ENCODE assay signal across 2 cellular contexts in the genomic region with DNA sequence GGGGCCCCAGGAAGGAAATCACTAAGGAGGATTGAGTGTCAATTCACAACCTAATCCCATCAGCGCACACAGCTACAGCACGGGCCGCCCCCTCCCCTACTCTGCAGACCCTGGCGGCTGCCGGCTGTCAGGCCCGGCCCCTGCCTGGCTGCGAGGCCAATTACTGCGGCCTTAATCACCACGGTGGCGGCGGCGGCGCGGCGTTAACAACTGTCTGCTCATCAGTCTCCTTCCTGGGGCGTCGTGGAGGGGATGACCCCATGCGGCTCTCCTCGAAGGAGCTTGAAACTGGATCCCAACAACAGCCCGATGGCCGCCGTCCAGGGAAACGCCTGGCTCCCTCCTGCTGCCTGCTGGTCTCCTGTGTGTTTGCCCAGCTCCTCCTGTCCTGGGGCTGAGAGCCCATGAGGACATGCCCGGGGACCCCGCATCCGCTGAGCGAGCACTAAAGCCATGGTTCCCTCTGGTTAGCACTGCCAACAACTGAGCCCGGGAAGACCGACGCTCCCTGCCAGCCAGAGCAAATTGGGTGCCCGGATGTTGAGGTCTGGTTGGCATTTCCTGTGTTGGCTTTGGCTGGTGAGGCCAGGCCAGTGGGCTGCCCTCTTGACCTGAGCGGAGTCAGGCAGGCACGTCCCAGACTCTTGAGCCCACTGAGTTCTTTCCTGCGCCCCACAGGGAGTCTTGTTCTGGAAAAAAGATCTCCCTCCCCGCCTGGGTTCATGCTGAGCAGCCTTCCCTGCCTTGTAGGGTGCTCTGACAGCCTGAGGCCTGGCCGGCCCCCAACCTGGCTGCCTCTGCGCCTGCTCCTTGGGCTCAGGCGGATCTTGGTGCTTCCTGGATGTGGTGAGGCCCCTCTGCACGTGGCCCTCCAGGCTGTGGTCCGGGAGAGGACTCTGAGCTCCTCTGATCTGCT.
TF ChIP-seq lines count a peak whose summit lies in the region.

No MANE protein-coding gene starts in this region.

TF ChIP-seq in IMR-90, 13 proteins besides CTCF, POLR2A, EP300 and RAD21:
- no peak for TF ChIP-seq MAZ (IDR thresholded peaks at IDR 0.05; ENCODE audit: borderline replicate concordance, low read depth, low read length)
- TF ChIP-seq, protein P1, sequence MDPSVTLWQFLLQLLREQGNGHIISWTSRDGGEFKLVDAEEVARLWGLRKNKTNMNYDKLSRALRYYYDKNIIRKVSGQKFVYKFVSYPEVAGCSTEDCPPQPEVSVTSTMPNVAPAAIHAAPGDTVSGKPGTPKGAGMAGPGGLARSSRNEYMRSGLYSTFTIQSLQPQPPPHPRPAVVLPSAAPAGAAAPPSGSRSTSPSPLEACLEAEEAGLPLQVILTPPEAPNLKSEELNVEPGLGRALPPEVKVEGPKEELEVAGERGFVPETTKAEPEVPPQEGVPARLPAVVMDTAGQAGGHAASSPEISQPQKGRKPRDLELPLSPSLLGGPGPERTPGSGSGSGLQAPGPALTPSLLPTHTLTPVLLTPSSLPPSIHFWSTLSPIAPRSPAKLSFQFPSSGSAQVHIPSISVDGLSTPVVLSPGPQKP (IDR thresholded peaks at IDR 0.05; ENCODE audit: borderline replicate concordance, low read depth, low read length) = no peak
- no peak for TF ChIP-seq MAFK (IDR thresholded peaks at IDR 0.05; ENCODE audit: low read depth, low read length)
- no peak for TF ChIP-seq CEBPB (IDR thresholded peaks at IDR 0.05; ENCODE audit: low read depth, low read length)
- no peak for TF ChIP-seq NFE2L2 (IDR thresholded peaks at IDR 0.05; ENCODE audit: low read depth, low read length)
- no peak for TF ChIP-seq RFX5 (IDR thresholded peaks at IDR 0.05; ENCODE audit: low read depth, low read length)
- TF ChIP-seq, protein P2, sequence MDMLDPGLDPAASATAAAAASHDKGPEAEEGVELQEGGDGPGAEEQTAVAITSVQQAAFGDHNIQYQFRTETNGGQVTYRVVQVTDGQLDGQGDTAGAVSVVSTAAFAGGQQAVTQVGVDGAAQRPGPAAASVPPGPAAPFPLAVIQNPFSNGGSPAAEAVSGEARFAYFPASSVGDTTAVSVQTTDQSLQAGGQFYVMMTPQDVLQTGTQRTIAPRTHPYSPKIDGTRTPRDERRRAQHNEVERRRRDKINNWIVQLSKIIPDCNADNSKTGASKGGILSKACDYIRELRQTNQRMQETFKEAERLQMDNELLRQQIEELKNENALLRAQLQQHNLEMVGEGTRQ (IDR thresholded peaks at IDR 0.05; ENCODE audit: low read depth, low read length) = no peak
- no peak for TF ChIP-seq CHD1 (IDR thresholded peaks at IDR 0.05; ENCODE audit: low read depth, low read length)
- TF ChIP-seq MXI1 (IDR thresholded peaks at IDR 0.05; ENCODE audit: borderline replicate concordance, low read depth, low read length) = no peak
- no peak for TF ChIP-seq SMC3 (IDR thresholded peaks at IDR 0.05; ENCODE audit: low read depth, low read length)
- TF ChIP-seq RCOR1 (IDR thresholded peaks at IDR 0.05; ENCODE audit: insufficient replicate concordance, low read length) = no peak

TF ChIP-seq in GM12891, 5 proteins besides CTCF, POLR2A, EP300 and RAD21:
- TF ChIP-seq POLR2AphosphoS5 (IDR thresholded peaks at IDR 0.05; ENCODE audit: low read depth, low read length) (no peak), PAX5 (IDR thresholded peaks at IDR 0.05; ENCODE audit: insufficient read depth, low read length, severe bottlenecking) (no peak), SPI1 (IDR thresholded peaks at IDR 0.05; ENCODE audit: low read depth, low read length) (no peak), POU2F2 (IDR thresholded peaks at IDR 0.05; ENCODE audit: low read depth, low read length) (no peak), TAF1 (IDR thresholded peaks at IDR 0.05; ENCODE audit: low read depth, low read length) (no peak)
